In genomic region chr19:12763100-12763499, GRCh38 we compare ENCODE assay signal across 1 cellular context.
TF ChIP-seq lines count a peak whose summit lies in the region.

No MANE protein-coding gene starts in this region.

TF ChIP-seq in HepG2, 621 proteins besides CTCF, POLR2A, EP300 and RAD21:
- TF ChIP-seq ZNF678 (CRISPR knock-in tag; IDR thresholded peaks at IDR 0.05) (no peak), RFXANK (CRISPR knock-in tag; IDR thresholded peaks at IDR 0.05) (no peak), BCL3 (CRISPR knock-in tag; IDR thresholded peaks at IDR 0.05) (no peak), ZNF597 (CRISPR knock-in tag; IDR thresholded peaks at IDR 0.05) (no peak), YEATS4 (CRISPR knock-in tag; IDR thresholded peaks at IDR 0.05; ENCODE audit: borderline replicate concordance) (no peak), SIX4 (CRISPR knock-in tag; IDR thresholded peaks at IDR 0.05) (no peak), TRIM24 (CRISPR knock-in tag; IDR thresholded peaks at IDR 0.05) (no peak)
TF ChIP-seq in HepG2: peak in this region for 0.
